Comparison of ENCODE assay signal across 33 cellular contexts in the genomic region with DNA sequence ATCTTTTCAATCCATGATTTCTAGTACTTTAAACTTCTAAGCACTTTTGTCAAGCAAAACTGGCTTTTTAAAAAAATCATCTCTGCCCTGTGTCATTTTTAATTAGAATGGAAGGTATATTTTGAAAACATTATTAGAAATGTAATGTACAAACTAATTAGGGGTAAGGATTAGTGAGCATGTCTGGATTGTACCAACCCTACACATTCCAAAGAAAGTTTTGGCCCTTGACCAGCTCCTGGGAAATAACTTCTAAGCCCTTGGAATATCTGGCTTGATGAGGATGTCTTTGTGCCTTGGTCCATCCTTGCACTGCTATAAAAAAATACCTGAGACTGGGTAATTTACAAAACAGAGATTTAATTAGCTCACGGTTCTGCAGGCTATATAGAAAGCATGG.
DNase-seq lines count a peak whose midpoint lies in the region; TF ChIP-seq lines count a peak whose summit lies in the region.
"Had no signal": no experiment of that assay in that cellular context is flagged by ENCODE, and none has a peak within 500 bp of the region (broad histone marks: within the 10 kb centered on the region; RNA-seq: fewer than 3 reads in every experiment).

No MANE protein-coding gene starts in this region.

- no peak overlapping the region for H3K56ac ChIP-seq in mesendoderm (ENCODE audit: low read length)

- H2BK15ac ChIP-seq in mesendoderm (replicated peaks; ENCODE audit: low read depth) = no peak overlapping the region

- H4K8ac ChIP-seq in mesendoderm (ENCODE audit: low read depth, low read length) = no peak overlapping the region

- no peaks in the 10 kb centered on the region for H3K79me2 ChIP-seq in mesendoderm (ENCODE audit: control insufficient read depth, insufficient read depth, low read length)

- peak overlapping the region; percentile 36 for H3K27ac Mint-ChIP-seq in nephron progenitor cell
- no peak overlapping the region for H3K27ac Mint-ChIP-seq in activated T-helper 2 cell treated with anti-CD3 and anti-CD28 coated beads, Interferon-gamma antibody, Interleukin-2, Interleukin-4, amounts not matched to agents 10 μg/mL and 5 μg/mL and 100 μg/mL, durations not matched to agents 14 hours and 24 hours and 36 hours
- H3K27ac Mint-ChIP-seq: B cell; CD14-positive monocyte; CD4-positive, alpha-beta memory T cell; CD4-positive, alpha-beta T cell; CD4-positive, CD25-positive, alpha-beta regulatory T cell; CD8-positive, alpha-beta memory T cell; CD8-positive, alpha-beta T cell had no signal

- no peak overlapping the region for H3K18ac ChIP-seq in mesendoderm (ENCODE audit: low read length)

- no peaks in the 10 kb centered on the region for H3K4me1 ChIP-seq in mesendoderm (ENCODE audit: control insufficient read depth, low read depth, low read length)
- H3K4me1 ChIP-seq: A549; BE2C; BLaER1; BLaER1 treated with 17β-estradiol and CSF1 and Interleukin-3, amounts not matched to agents 10 nM and 100 nM had no signal

- H3K23ac ChIP-seq in mesendoderm (ENCODE audit: low read length) = no peak overlapping the region

- H3K36me3 ChIP-seq in mesendoderm (ENCODE audit: control insufficient read depth, insufficient read depth, low read length) = no peaks in the 10 kb centered on the region
- H3K36me3 ChIP-seq: BE2C; BLaER1; BLaER1 treated with 17β-estradiol and CSF1 and Interleukin-3, amounts not matched to agents 10 nM and 100 nM had no signal

- H2AK5ac ChIP-seq in mesendoderm (ENCODE audit: low read length) = no peak overlapping the region

- H3K9ac ChIP-seq in mesendoderm (ENCODE audit: low read length) = no peak overlapping the region
- H3K9ac ChIP-seq: BLaER1; BLaER1 treated with 17β-estradiol and CSF1 and Interleukin-3, amounts not matched to agents 10 nM and 100 nM had no signal

- intact Hi-C loops in activated T-helper 2 cell treated with anti-CD3 and anti-CD28 coated beads, Interferon-gamma antibody, Interleukin-2, Interleukin-4, amounts not matched to agents 10 μg/mL and 5 μg/mL and 100 μg/mL, durations not matched to agents 14 hours and 24 hours and 36 hours (cut with micrococcal nuclease) = no loop called here

- H3K4ac ChIP-seq in mesendoderm (ENCODE audit: low read depth, low read length) = no peak overlapping the region

- TF ChIP-seq CTCF in nephron progenitor cell (IDR thresholded peaks at IDR 0.05) = no peak
- TF ChIP-seq CTCF in retinal pigment epithelial cell (conservative IDR thresholded peaks at IDR 0.05; ENCODE audit: low read depth, low read length) = no peak

- no peaks in the 10 kb centered on the region for H3K36me3 Mint-ChIP-seq in nephron progenitor cell (ENCODE audit: low read depth)
- H3K36me3 Mint-ChIP-seq in activated T-helper 2 cell treated with anti-CD3 and anti-CD28 coated beads, Interferon-gamma antibody, Interleukin-2, Interleukin-4, amounts not matched to agents 10 μg/mL and 5 μg/mL and 100 μg/mL, durations not matched to agents 14 hours and 24 hours and 36 hours (ENCODE audit: low read depth) = no peaks in the 10 kb centered on the region
- H3K36me3 Mint-ChIP-seq: CD14-positive monocyte; CD4-positive, alpha-beta memory T cell; CD4-positive, CD25-positive, alpha-beta regulatory T cell; CD8-positive, alpha-beta memory T cell; CD8-positive, alpha-beta T cell had no signal

- WGBS in mesendoderm (ENCODE audit: extremely low coverage, insufficient coverage, low lambda C conversion rate) = no CpG with 5 or more reads among the region's 1 CpG

- H3K4me1 Mint-ChIP-seq in nephron progenitor cell = peaks cover 38% of the 10 kb centered on the region
- no peaks in the 10 kb centered on the region for H3K4me1 Mint-ChIP-seq in activated T-helper 2 cell treated with anti-CD3 and anti-CD28 coated beads, Interferon-gamma antibody, Interleukin-2, Interleukin-4, amounts not matched to agents 10 μg/mL and 5 μg/mL and 100 μg/mL, durations not matched to agents 14 hours and 24 hours and 36 hours (ENCODE audit: low read depth)
- H3K4me1 Mint-ChIP-seq: B cell; CD14-positive monocyte; CD4-positive, alpha-beta memory T cell; CD4-positive, CD25-positive, alpha-beta regulatory T cell; CD8-positive, alpha-beta memory T cell had no signal

- H2BK5ac ChIP-seq in mesendoderm (ENCODE audit: low read length) = no peak overlapping the region

- H2BK120ac ChIP-seq in mesendoderm (ENCODE audit: low read depth, low read length) = peak overlapping the region; percentile 12

- H3K4me2 ChIP-seq in mesendoderm (ENCODE audit: low read length) = no peak overlapping the region
- H3K4me2 ChIP-seq: A549; BLaER1; BLaER1 treated with 17β-estradiol and CSF1 and Interleukin-3, amounts not matched to agents 10 nM and 100 nM had no signal

- no peak overlapping the region for H3K27ac ChIP-seq in mesendoderm (ENCODE audit: low read depth, low read length)
- H3K27ac ChIP-seq: 22Rv1; A549; BLaER1; BLaER1 treated with 17β-estradiol and CSF1 and Interleukin-3, amounts not matched to agents 10 nM and 100 nM; C4-2B had no signal

- no peak overlapping the region for H4K5ac ChIP-seq in mesendoderm (ENCODE audit: low read length)

- peaks cover 4% of the 10 kb centered on the region for H3K9me3 Mint-ChIP-seq in nephron progenitor cell
- no peaks in the 10 kb centered on the region for H3K9me3 Mint-ChIP-seq in activated T-helper 2 cell treated with anti-CD3 and anti-CD28 coated beads, Interferon-gamma antibody, Interleukin-2, Interleukin-4, amounts not matched to agents 10 μg/mL and 5 μg/mL and 100 μg/mL, durations not matched to agents 14 hours and 24 hours and 36 hours

- no peaks in the 10 kb centered on the region for H3K27me3 ChIP-seq in mesendoderm (ENCODE audit: insufficient read depth, low read length, poor library complexity)
- H3K27me3 ChIP-seq: BE2C; BLaER1; BLaER1 treated with 17β-estradiol and CSF1 and Interleukin-3, amounts not matched to agents 10 nM and 100 nM had no signal

- no peak overlapping the region for H3K4me3 Mint-ChIP-seq in nephron progenitor cell
- no peak overlapping the region for H3K4me3 Mint-ChIP-seq in activated T-helper 2 cell treated with anti-CD3 and anti-CD28 coated beads, Interferon-gamma antibody, Interleukin-2, Interleukin-4, amounts not matched to agents 10 μg/mL and 5 μg/mL and 100 μg/mL, durations not matched to agents 14 hours and 24 hours and 36 hours (ENCODE audit: low read depth)
- H3K4me3 Mint-ChIP-seq: B cell; CD14-positive monocyte; CD4-positive, alpha-beta memory T cell; CD4-positive, alpha-beta T cell; CD4-positive, CD25-positive, alpha-beta regulatory T cell; CD8-positive, alpha-beta memory T cell; CD8-positive, alpha-beta T cell had no signal

- H3K27me3 Mint-ChIP-seq in nephron progenitor cell (ENCODE audit: low read depth, poor library complexity) = peaks cover 6% of the 10 kb centered on the region
- no peaks in the 10 kb centered on the region for H3K27me3 Mint-ChIP-seq in activated T-helper 2 cell treated with anti-CD3 and anti-CD28 coated beads, Interferon-gamma antibody, Interleukin-2, Interleukin-4, amounts not matched to agents 10 μg/mL and 5 μg/mL and 100 μg/mL, durations not matched to agents 14 hours and 24 hours and 36 hours (ENCODE audit: low read depth)
- H3K27me3 Mint-ChIP-seq: B cell; CD4-positive, alpha-beta memory T cell; CD4-positive, alpha-beta T cell; CD4-positive, CD25-positive, alpha-beta regulatory T cell; CD8-positive, alpha-beta memory T cell had no signal

- DNase-seq in mesendoderm (no peak), nephron progenitor cell (no peak), retinal pigment epithelial cell (ENCODE audit: low read depth) (peak; percentile 90), GOT3 (lab: John Stamatoyannopoulos, UW) (no peak)
- DNase-seq in activated T-helper 2 cell treated with anti-CD3 and anti-CD28 coated beads, Interferon-gamma antibody, Interleukin-2, Interleukin-4, amounts not matched to agents 10 μg/mL and 5 μg/mL and 100 μg/mL, durations not matched to agents 14 hours and 24 hours and 36 hours (ENCODE audit: low spot score) = no peak
- DNase-seq in activated CD4-positive, CD25-positive, alpha-beta regulatory T cell (lab: John Stamatoyannopoulos, UW) = no peak
- DNase-seq: 8988T; ACHN; AML-193; BE2C; C1 segment of cervical spinal cord; Caco-2; Calu3; CD4-positive, alpha-beta memory T cell; CD4-positive, alpha-beta T cell; CD4-positive, CD25-positive, alpha-beta regulatory T cell; CD8-positive, alpha-beta memory T cell; CD8-positive, alpha-beta T cell; COR-L47; DMS 273 treated with DMSO at 0.1 percent for 48 hours; DMS153; DMS53; DMS79; DMS79 treated with DMSO at 0.1 percent for 48 hours; DND-41; EL had no signal

- H3K4me3 ChIP-seq in mesendoderm (ENCODE audit: low read length) (no peak overlapping the region), retinal pigment epithelial cell (ENCODE audit: low read length) (no peak overlapping the region)
- H3K4me3 ChIP-seq: A549; BLaER1; BLaER1 treated with 17β-estradiol and CSF1 and Interleukin-3, amounts not matched to agents 10 nM and 100 nM had no signal

- no peaks in the 10 kb centered on the region for H3K79me1 ChIP-seq in mesendoderm (ENCODE audit: low read length)
